ENCODE assay signal across 7 cellular contexts in genomic region chr12:108729612-108730336, GRCh38. TPM values are rescaled to one million over a fixed set of nuclear protein-coding genes. Genes with fewer than 3 reads are reported as not detected.
DNase-seq lines count a peak whose midpoint lies in the region; ATAC-seq and TF ChIP-seq lines count a peak whose summit lies in the region.

No MANE protein-coding gene starts in this region.

- H3K36me3 ChIP-seq in GM23248 (ENCODE audit: low read depth) (peaks cover 10% of the 10 kb centered on the region; the same call in 1 of the 2 replicates), thoracic aorta (no peaks in the 10 kb centered on the region)

- H3K9ac ChIP-seq in GM23248 = peak overlapping the region; percentile 95

- WGBS in GM23248 (ENCODE audit: low coverage in 1 of 2, low lambda C conversion rate in 2 of 2, missing lambda C conversion rate in 2 of 2), 2 experiments = 4 to 5% methylated on average over 14 of the region's 14 CpGs

- peak overlapping the region; percentile 100 for H3K4me2 ChIP-seq in GM23248 (ENCODE audit: unreplicated experiment)

- H3K79me2 ChIP-seq in GM23248 (ENCODE audit: insufficient read depth) = peaks cover 65% of the 10 kb centered on the region

- ATAC-seq in thoracic aorta (ENCODE audit: insufficient number of reproducible peaks, low FRiP score, low read depth) = no peak

- in situ Hi-C loops in GM23248 (cut with MboI) (no loop called here), astrocyte of the cerebellum (cut with HindIII; ENCODE audit: low sequenced_read_pairs) (loop anchor here (10.0 kb wide), 1 partner anchor 65 kb away; no protein-coding TSS in a partner anchor)

- no peaks in the 10 kb centered on the region for H3K9me3 ChIP-seq in GM23248 (ENCODE audit: low read depth)
- H3K9me3 ChIP-seq in thoracic aorta = no peaks in the 10 kb centered on the region

- peaks cover 64% of the 10 kb centered on the region for H3F3A ChIP-seq in GM23248 (ENCODE audit: insufficient read depth)

- no peaks in the 10 kb centered on the region for H3K27me3 ChIP-seq in GM23248 (replicated peaks; ENCODE audit: insufficient read depth)
- no peaks in the 10 kb centered on the region for H3K27me3 ChIP-seq in thoracic aorta (replicated peaks; ENCODE audit: insufficient read depth)

- no peaks in the 10 kb centered on the region for H3K9me2 ChIP-seq in GM23248 (ENCODE audit: insufficient read depth)

- no peaks in the 10 kb centered on the region for H4K20me1 ChIP-seq in GM23248 (ENCODE audit: insufficient read depth)

- H3K27ac ChIP-seq in GM23248 (peak overlapping the region; percentile 93), thoracic aorta (peak overlapping the region; percentile 92 to 98)

- DNase-seq in GM23248 (peak; percentile 68), NCI-H2107 treated with DMSO at 0.1 percent for 48 hours (lab: John Stamatoyannopoulos, UW; ENCODE audit: unreplicated experiment) (peak; percentile 90), astrocyte of the cerebellum (ENCODE audit: low read depth) (no peak), left kidney (ENCODE audit: low read depth, low spot score) (peak; percentile 31), thoracic aorta (ENCODE audit: low spot score) (no peak), RPMI8226 (no peak)
- DNase-seq in activated CD4-positive, CD25-positive, alpha-beta regulatory T cell (lab: John Stamatoyannopoulos, UW) = no peak

- H3K4me3 ChIP-seq in GM23248 (peak overlapping the region; percentile 89), astrocyte of the cerebellum (ENCODE audit: low read depth, low read length) (peak overlapping the region; percentile 87), thoracic aorta (peak overlapping the region; percentile 94)

- H3K4me1 ChIP-seq in GM23248 (ENCODE audit: insufficient read depth) (peaks cover 45% of the 10 kb centered on the region), thoracic aorta (ENCODE audit: control insufficient read depth in 1 of 2, low read depth in 2 of 2) (peaks cover 28 to 61% of the 10 kb centered on the region in 2 donors)

- H2AFZ ChIP-seq in GM23248 = no peak overlapping the region

- TF ChIP-seq CTCF in astrocyte of the cerebellum (IDR thresholded peaks at IDR 0.05; ENCODE audit: low read depth, low read length, missing control alignments) (no peak), thoracic aorta (IDR thresholded peaks at IDR 0.05) (no peak)

RNA-seq across cellular contexts. Expression of gene CORO1C, which starts 1.5 kb away (rescaled TPM):
- total RNA-seq in GM23248 (2014; rRNA removed; shearing (Covaris generic)) = 170 and 172 TPM in 2 replicates
- 401 and 403 TPM in 2 replicates for polyA plus RNA-seq in GM23248 (2016; fragmentation: Nextera tagmentation; extraction: Ambion mirVana)
- 100 to 1,000 TPM; 157 to 208 TPM for total RNA-seq in thoracic aorta

Comparison
In these comparisons a context has a peak if more than half of its experiments do, and no peak if none do; other contexts are left out.
1. DNase-seq: peak in GM23248 (single experiment), NCI-H2107 treated with DMSO at 0.1 percent for 48 hours (single experiment) and left kidney (single experiment); none in astrocyte of the cerebellum (single experiment), thoracic aorta (single experiment), activated CD4-positive, CD25-positive, alpha-beta regulatory T cell (0 of 4) and RPMI8226 (single experiment).
2. Peak in every context shown above with its lines, with median percentiles within 50 percentile points of each other: H3K4me3 ChIP-seq.